ENCODE assay signal across 8 cellular contexts in the genomic region with DNA sequence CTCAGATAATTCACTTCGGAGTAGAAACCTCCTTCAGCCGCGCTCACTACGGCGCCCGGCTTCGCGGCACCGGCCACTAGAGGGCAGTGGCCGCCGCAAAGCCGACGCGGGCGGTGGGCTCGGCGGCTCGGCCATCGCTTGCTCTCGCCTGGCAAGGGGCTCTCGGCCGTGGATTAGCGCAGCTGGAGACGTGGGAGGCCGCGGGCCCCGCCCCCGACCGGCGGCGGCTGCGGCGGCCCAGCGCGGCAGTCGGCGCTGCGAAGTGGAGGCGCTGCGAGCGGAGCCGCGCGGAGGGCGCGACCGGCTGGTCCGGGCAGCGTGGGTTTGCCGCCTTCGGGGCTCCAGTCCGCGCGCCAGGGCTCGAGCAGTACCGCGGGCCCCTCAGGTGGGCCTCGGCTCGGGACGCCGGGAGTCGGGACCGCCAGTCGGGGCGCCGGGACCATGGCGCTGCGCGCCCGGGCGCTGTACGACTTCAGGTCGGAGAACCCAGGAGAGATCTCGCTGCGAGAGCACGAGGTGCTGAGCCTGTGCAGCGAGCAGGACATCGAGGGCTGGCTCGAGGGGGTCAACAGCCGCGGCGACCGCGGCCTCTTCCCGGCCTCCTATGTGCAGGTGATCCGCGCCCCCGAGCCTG. TPM values are rescaled to one million over a fixed set of nuclear protein-coding genes. Genes with fewer than 3 reads are reported as not detected.
DNase-seq lines count a peak whose midpoint lies in the region; ATAC-seq and TF ChIP-seq lines count a peak whose summit lies in the region.

A gene with protein sequence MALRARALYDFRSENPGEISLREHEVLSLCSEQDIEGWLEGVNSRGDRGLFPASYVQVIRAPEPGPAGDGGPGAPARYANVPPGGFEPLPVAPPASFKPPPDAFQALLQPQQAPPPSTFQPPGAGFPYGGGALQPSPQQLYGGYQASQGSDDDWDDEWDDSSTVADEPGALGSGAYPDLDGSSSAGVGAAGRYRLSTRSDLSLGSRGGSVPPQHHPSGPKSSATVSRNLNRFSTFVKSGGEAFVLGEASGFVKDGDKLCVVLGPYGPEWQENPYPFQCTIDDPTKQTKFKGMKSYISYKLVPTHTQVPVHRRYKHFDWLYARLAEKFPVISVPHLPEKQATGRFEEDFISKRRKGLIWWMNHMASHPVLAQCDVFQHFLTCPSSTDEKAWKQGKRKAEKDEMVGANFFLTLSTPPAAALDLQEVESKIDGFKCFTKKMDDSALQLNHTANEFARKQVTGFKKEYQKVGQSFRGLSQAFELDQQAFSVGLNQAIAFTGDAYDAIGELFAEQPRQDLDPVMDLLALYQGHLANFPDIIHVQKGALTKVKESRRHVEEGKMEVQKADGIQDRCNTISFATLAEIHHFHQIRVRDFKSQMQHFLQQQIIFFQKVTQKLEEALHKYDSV (plus strand): TSS at position 248 of the 634 bp plus-strand sequence. CDS start 194 bp downstream, at position 442.

- H3K4me3 Mint-ChIP-seq in activated T-helper 2 cell treated with anti-CD3 and anti-CD28 coated beads, Interferon-gamma antibody, Interleukin-2, Interleukin-4, amounts not matched to agents 10 μg/mL and 5 μg/mL and 100 μg/mL, durations not matched to agents 14 hours and 24 hours and 36 hours (ENCODE audit: low read depth): peak within 1 kb of the TSS; percentile 82
- H3K4me3 Mint-ChIP-seq in nephron progenitor cell: peak within 1 kb of the TSS; percentile 85
- peak within 1 kb of the TSS; percentile 86 for H3K4me3 Mint-ChIP-seq in stimulated activated naive CD8-positive, alpha-beta T cell treated with anti-CD3 and anti-CD28 coated beads, Interleukin-15, Interleukin-2, amounts not matched to agents 100 ng/mL and 50 ng/mL, for 24 hours

- H3K9me2 ChIP-seq in GM23248 (ENCODE audit: insufficient read depth): no peaks in the 10 kb centered on the region

- peak; percentile 79 for ATAC-seq in RWPE2 (ENCODE audit: low read depth)

- H3K36me3 Mint-ChIP-seq in activated T-helper 2 cell treated with anti-CD3 and anti-CD28 coated beads, Interferon-gamma antibody, Interleukin-2, Interleukin-4, amounts not matched to agents 10 μg/mL and 5 μg/mL and 100 μg/mL, durations not matched to agents 14 hours and 24 hours and 36 hours (ENCODE audit: low read depth): peaks cover 29% of the 10 kb centered on the region
- peaks cover 16% of the 10 kb centered on the region for H3K36me3 Mint-ChIP-seq in nephron progenitor cell (ENCODE audit: low read depth)
- peaks cover 7% of the 10 kb centered on the region for H3K36me3 Mint-ChIP-seq in stimulated activated naive CD8-positive, alpha-beta T cell treated with anti-CD3 and anti-CD28 coated beads, Interleukin-15, Interleukin-2, amounts not matched to agents 100 ng/mL and 50 ng/mL, for 24 hours (ENCODE audit: low read depth)

- in situ Hi-C loops in GM23248 (cut with MboI): loop anchor here (10.0 kb wide), 2 partner anchors 347 to 637 kb away; no protein-coding TSS in a partner anchor

- no peaks in the 10 kb centered on the region for H3K9me3 ChIP-seq in GM23248 (ENCODE audit: low read depth)
- no peaks in the 10 kb centered on the region for H3K9me3 ChIP-seq in RWPE2 (ENCODE audit: severe bottlenecking)

- peak within 1 kb of the TSS; percentile 52 for H3K27ac ChIP-seq in GM23248
- H3K27ac ChIP-seq in RWPE2 (ENCODE audit: poor library complexity, severe bottlenecking): peak within 1 kb of the TSS; percentile 33

- H3K27me3 ChIP-seq in GM23248 (replicated peaks; ENCODE audit: insufficient read depth) (no peaks in the 10 kb centered on the region), RWPE2 (ENCODE audit: insufficient read depth, poor library complexity, severe bottlenecking) (no peaks in the 10 kb centered on the region)

- DNase-seq in EH (ENCODE audit: low read depth): peak; percentile 92
- DNase-seq in GM23248: peak; percentile 97
- peak; percentile 83 to 87 for DNase-seq in Kasumi-1 (lab: John Stamatoyannopoulos, UW)
- peak; percentile 94 for DNase-seq in RWPE2 (ENCODE audit: low spot score)
- DNase-seq in activated T-helper 2 cell treated with anti-CD3 and anti-CD28 coated beads, Interferon-gamma antibody, Interleukin-2, Interleukin-4, amounts not matched to agents 10 μg/mL and 5 μg/mL and 100 μg/mL, durations not matched to agents 14 hours and 24 hours and 36 hours (ENCODE audit: low spot score): peak; percentile 89
- peak; percentile 94 for DNase-seq in fibroblast of pulmonary artery (ENCODE audit: low read depth)
- DNase-seq in nephron progenitor cell: peak; percentile 92

- WGBS in GM23248 (ENCODE audit: low coverage in 1 of 2, low lambda C conversion rate in 2 of 2, missing lambda C conversion rate in 2 of 2), 2 experiments: 1% methylated on average over 60 to 86 of the region's 88 CpGs

- H3K36me3 ChIP-seq in GM23248 (ENCODE audit: low read depth) (no peaks in the 10 kb centered on the region), RWPE2 (ENCODE audit: low read depth) (peaks cover 8% of the 10 kb centered on the region)

- peaks cover 46% of the 10 kb centered on the region for H3F3A ChIP-seq in GM23248 (ENCODE audit: insufficient read depth)

- H3K27ac Mint-ChIP-seq in activated T-helper 2 cell treated with anti-CD3 and anti-CD28 coated beads, Interferon-gamma antibody, Interleukin-2, Interleukin-4, amounts not matched to agents 10 μg/mL and 5 μg/mL and 100 μg/mL, durations not matched to agents 14 hours and 24 hours and 36 hours: no peak within 1 kb of the TSS
- H3K27ac Mint-ChIP-seq in nephron progenitor cell: no peak within 1 kb of the TSS
- H3K27ac Mint-ChIP-seq in stimulated activated naive CD8-positive, alpha-beta T cell treated with anti-CD3 and anti-CD28 coated beads, Interleukin-15, Interleukin-2, amounts not matched to agents 100 ng/mL and 50 ng/mL, for 24 hours: no peak within 1 kb of the TSS

- TF ChIP-seq CTCF in RWPE2 (IDR thresholded peaks at IDR 0.05; ENCODE audit: poor library complexity, severe bottlenecking): peak; percentile 100
- TF ChIP-seq CTCF in fibroblast of pulmonary artery (IDR thresholded peaks at IDR 0.05; ENCODE audit: low read length, missing control alignments): peak; percentile 52
- TF ChIP-seq CTCF in nephron progenitor cell (IDR thresholded peaks at IDR 0.05): peak; percentile 97

- peak within 1 kb of the TSS; percentile 73 for H3K9ac ChIP-seq in GM23248

- intact Hi-C loops in activated T-helper 2 cell treated with anti-CD3 and anti-CD28 coated beads, Interferon-gamma antibody, Interleukin-2, Interleukin-4, amounts not matched to agents 10 μg/mL and 5 μg/mL and 100 μg/mL, durations not matched to agents 14 hours and 24 hours and 36 hours (cut with micrococcal nuclease): loop anchor here (1.0 to 10.0 kb wide), 8 partner anchors 129 to 642 kb away; partner anchors contain the start of gene ARL15

- H4K20me1 ChIP-seq in GM23248 (ENCODE audit: insufficient read depth): no peaks in the 10 kb centered on the region

- peak within 1 kb of the TSS; percentile 98 for H3K4me2 ChIP-seq in GM23248 (ENCODE audit: unreplicated experiment)

- H3K9me3 Mint-ChIP-seq in activated T-helper 2 cell treated with anti-CD3 and anti-CD28 coated beads, Interferon-gamma antibody, Interleukin-2, Interleukin-4, amounts not matched to agents 10 μg/mL and 5 μg/mL and 100 μg/mL, durations not matched to agents 14 hours and 24 hours and 36 hours: no peaks in the 10 kb centered on the region
- no peaks in the 10 kb centered on the region for H3K9me3 Mint-ChIP-seq in nephron progenitor cell
- H3K9me3 Mint-ChIP-seq in stimulated activated naive CD8-positive, alpha-beta T cell treated with anti-CD3 and anti-CD28 coated beads, Interleukin-15, Interleukin-2, amounts not matched to agents 100 ng/mL and 50 ng/mL, for 24 hours: no peaks in the 10 kb centered on the region

- H3K4me1 ChIP-seq in GM23248 (ENCODE audit: insufficient read depth) (peaks cover 40% of the 10 kb centered on the region), RWPE2 (ENCODE audit: insufficient read depth, poor library complexity, severe bottlenecking) (peaks cover 18% of the 10 kb centered on the region)

- peaks cover 49% of the 10 kb centered on the region for H3K79me2 ChIP-seq in GM23248 (ENCODE audit: insufficient read depth)

- H2AFZ ChIP-seq in GM23248: peak within 1 kb of the TSS; percentile 85

- H3K4me3 ChIP-seq in GM23248 (peak within 1 kb of the TSS; percentile 98), RWPE2 (ENCODE audit: severe bottlenecking) (peak within 1 kb of the TSS; percentile 94), fibroblast of pulmonary artery (replicated peaks; ENCODE audit: low read depth, low read length) (peak within 1 kb of the TSS; percentile 67)

- peaks cover 21% of the 10 kb centered on the region for H3K27me3 Mint-ChIP-seq in activated T-helper 2 cell treated with anti-CD3 and anti-CD28 coated beads, Interferon-gamma antibody, Interleukin-2, Interleukin-4, amounts not matched to agents 10 μg/mL and 5 μg/mL and 100 μg/mL, durations not matched to agents 14 hours and 24 hours and 36 hours (ENCODE audit: low read depth)
- no peaks in the 10 kb centered on the region for H3K27me3 Mint-ChIP-seq in nephron progenitor cell (ENCODE audit: low read depth, poor library complexity)
- peaks cover 4% of the 10 kb centered on the region for H3K27me3 Mint-ChIP-seq in stimulated activated naive CD8-positive, alpha-beta T cell treated with anti-CD3 and anti-CD28 coated beads, Interleukin-15, Interleukin-2, amounts not matched to agents 100 ng/mL and 50 ng/mL, for 24 hours

- H3K4me1 Mint-ChIP-seq in activated T-helper 2 cell treated with anti-CD3 and anti-CD28 coated beads, Interferon-gamma antibody, Interleukin-2, Interleukin-4, amounts not matched to agents 10 μg/mL and 5 μg/mL and 100 μg/mL, durations not matched to agents 14 hours and 24 hours and 36 hours (ENCODE audit: low read depth): peaks cover 33% of the 10 kb centered on the region
- peaks cover 58% of the 10 kb centered on the region for H3K4me1 Mint-ChIP-seq in nephron progenitor cell
- peaks cover 45% of the 10 kb centered on the region for H3K4me1 Mint-ChIP-seq in stimulated activated naive CD8-positive, alpha-beta T cell treated with anti-CD3 and anti-CD28 coated beads, Interleukin-15, Interleukin-2, amounts not matched to agents 100 ng/mL and 50 ng/mL, for 24 hours (ENCODE audit: low read depth)

RNA-seq across cellular contexts. Expression of the gene that starts here (rescaled TPM):
- 74.4 and 77.3 TPM in 2 replicates for total RNA-seq in GM23248 (2014; rRNA removed; shearing (Covaris generic))
- 13.5 and 14.2 TPM in 2 replicates for polyA plus RNA-seq in GM23248 (2016; fragmentation: Nextera tagmentation; extraction: Ambion mirVana)
- 13.3 and 13.4 TPM in 2 replicates for total RNA-seq in activated T-helper 2 cell treated with anti-CD3 and anti-CD28 coated beads, Interferon-gamma antibody, Interleukin-2, Interleukin-4, amounts not matched to agents 10 μg/mL and 5 μg/mL and 100 μg/mL, durations not matched to agents 14 hours and 24 hours and 36 hours

Comparison
In these comparisons a context has a peak if more than half of its experiments do, and no peak if none do; other contexts are left out.
1. Peak in every context shown above with its lines: DNase-seq, ATAC-seq, H3K4me3 ChIP-seq and H3K27ac ChIP-seq.